1 cellular context compared by ENCODE assay signal in genomic region chr2:73233932-73234832, GRCh38.
TF ChIP-seq lines count a peak whose summit lies in the region.

CCT7 (plus strand) TSS chr2:73234308; CDS start chr2:73234379, 71 bp downstream.

TF ChIP-seq in HepG2, 621 proteins besides CTCF, POLR2A, EP300 and RAD21 (continued from another document and continues in another):
- no peak for TF ChIP-seq ZNF512 (CRISPR knock-in tag; IDR thresholded peaks at IDR 0.05)
- TF ChIP-seq PRDM4 (CRISPR knock-in tag; IDR thresholded peaks at IDR 0.05; ENCODE audit: borderline replicate concordance) = no peak
- peak; percentile 60; the same call in 1 of the 2 replicates for TF ChIP-seq NCOR1 (IDR thresholded peaks at IDR 0.05; ENCODE audit: borderline replicate concordance, low read length)
- peak; percentile 37; the same call in 1 of the 2 replicates for TF ChIP-seq ZNF644 (CRISPR knock-in tag; IDR thresholded peaks at IDR 0.05; ENCODE audit: low read depth)
- TF ChIP-seq TP53 (CRISPR knock-in tag; conservative IDR thresholded peaks at IDR 0.05) = peak; percentile 88
- no peak for TF ChIP-seq RNF219 (CRISPR knock-in tag; IDR thresholded peaks at IDR 0.05)
- peak; percentile 68; the same call in 1 of the 2 replicates for TF ChIP-seq NCOA2 (CRISPR knock-in tag; IDR thresholded peaks at IDR 0.05)
- 0 out of 2 replicates have a peak, but pooled peaks have one; percentile 57 for TF ChIP-seq MEF2D (CRISPR knock-in tag; IDR thresholded peaks at IDR 0.05)
- TF ChIP-seq E2F1 (CRISPR knock-in tag; IDR thresholded peaks at IDR 0.05) = peak; percentile 28; the same call in 1 of the 2 replicates
- TF ChIP-seq HNRNPLL (IDR thresholded peaks at IDR 0.05; ENCODE audit: low read depth, low read length, poor library complexity, severe bottlenecking) = peak; percentile 65
- no peak for TF ChIP-seq XBP1 (CRISPR knock-in tag; IDR thresholded peaks at IDR 0.05)
- no peak for TF ChIP-seq ZNF34 (CRISPR knock-in tag; IDR thresholded peaks at IDR 0.05; ENCODE audit: borderline replicate concordance)
- no peak for TF ChIP-seq MNT (IDR thresholded peaks at IDR 0.05)
- no peak for TF ChIP-seq NFE2L2 (IDR thresholded peaks at IDR 0.05; ENCODE audit: low read length)
- peak; percentile 86; the same call in 1 of the 2 replicates for TF ChIP-seq HOXA5 (CRISPR knock-in tag; IDR thresholded peaks at IDR 0.05)
- no peak for TF ChIP-seq RFXANK (CRISPR knock-in tag; IDR thresholded peaks at IDR 0.05)
- 0 out of 2 replicates have a peak, but pooled peaks have one; percentile 82 for TF ChIP-seq ZNF580 (CRISPR knock-in tag; IDR thresholded peaks at IDR 0.05; ENCODE audit: borderline replicate concordance, low read depth)
- no peak for TF ChIP-seq MTF2 (CRISPR knock-in tag; IDR thresholded peaks at IDR 0.05; ENCODE audit: borderline replicate concordance)
- 0 out of 2 replicates have a peak, but pooled peaks have one; percentile 75 for TF ChIP-seq EEA1 (CRISPR knock-in tag; IDR thresholded peaks at IDR 0.05; ENCODE audit: borderline replicate concordance)
- TF ChIP-seq HINFP (CRISPR knock-in tag; IDR thresholded peaks at IDR 0.05; ENCODE audit: low read depth) = peak; percentile 87
- no peak for TF ChIP-seq ARNT2 (CRISPR knock-in tag; IDR thresholded peaks at IDR 0.05; ENCODE audit: low read depth)
- 0 out of 2 replicates have a peak, but pooled peaks have one; percentile 31 for TF ChIP-seq HIC2 (CRISPR knock-in tag; IDR thresholded peaks at IDR 0.05; ENCODE audit: low read depth)
- peak; percentile 72 for TF ChIP-seq XRCC5 (optimal IDR thresholded peaks at IDR 0.05; ENCODE audit: low read length)
- TF ChIP-seq GATA4 (IDR thresholded peaks at IDR 0.05; ENCODE audit: borderline replicate concordance, low read depth) = peak; percentile 88; the same call in 1 of the 2 replicates
- no peak for TF ChIP-seq SMARCE1 (IDR thresholded peaks at IDR 0.05; ENCODE audit: borderline replicate concordance)
- TF ChIP-seq ZNF564 (CRISPR knock-in tag; IDR thresholded peaks at IDR 0.05) = peak; percentile 85
- no peak; the same call in 1 of the 2 replicates for TF ChIP-seq ZNF549 (CRISPR knock-in tag; IDR thresholded peaks at IDR 0.05)
- no peak for TF ChIP-seq ZNF572 (CRISPR knock-in tag; IDR thresholded peaks at IDR 0.05)
- peak; percentile 88; the same call in 1 of the 2 replicates for TF ChIP-seq SALL2 (CRISPR knock-in tag; IDR thresholded peaks at IDR 0.05)
- peak; percentile 91 for TF ChIP-seq ELF1 (CRISPR knock-in tag; IDR thresholded peaks at IDR 0.05)
- no peak for TF ChIP-seq SP1 (IDR thresholded peaks at IDR 0.05)
- TF ChIP-seq SP1 (CRISPR knock-in tag; IDR thresholded peaks at IDR 0.05) = peak; percentile 82
- TF ChIP-seq ZBTB44 (CRISPR knock-in tag; IDR thresholded peaks at IDR 0.05) = no peak; the same call in 1 of the 2 replicates
